In genomic region chr11:9900253-9900652, GRCh38 we compare ENCODE assay signal across 8 cellular contexts.
A peak's percentile ranks its signal among the peaks of the same experiment; 100 is the strongest.
DNase-seq lines count a peak whose midpoint lies in the region; ATAC-seq and TF ChIP-seq lines count a peak whose summit lies in the region.
"Not testable (repeated sequence)": the region's sequence is repeated elsewhere in the genome, so short reads cannot be mapped to it uniquely, and the experiment has no call there.

No MANE protein-coding gene starts in this region.

- POLR2A ChIA-PET in HEK293 (lab: Yijun Ruan, JAX) = not testable (repeated sequence)

- DNase-seq in CD1c-positive myeloid dendritic cell (ENCODE audit: extremely low spot score) (peak; percentile 50), NB4 (ENCODE audit: low read depth) (peak; percentile 44), astrocyte of the hippocampus (ENCODE audit: low read depth, low spot score) (peak; percentile 74), mesenchymal stem cell (peak; percentile 41), stromal cell of bone marrow (ENCODE audit: low read depth) (peak; percentile 50)

- H3K9ac ChIP-seq in mesenchymal stem cell (ENCODE audit: low read length) = peak overlapping the region; percentile 61

- not testable (repeated sequence) for H3K27ac ChIP-seq in HEK293 (ENCODE audit: extremely low read depth, low read depth, low read length)
- H3K27ac ChIP-seq in mesenchymal stem cell (ENCODE audit: low read length, poor library complexity, severe bottlenecking) = peak overlapping the region; percentile 62

- not testable (repeated sequence) for H3K23ac ChIP-seq in mesenchymal stem cell (ENCODE audit: low read length in 2 of 2)

- H4K91ac ChIP-seq in mesenchymal stem cell (ENCODE audit: low read length) = not testable (repeated sequence)

- not testable (repeated sequence) for H4K8ac ChIP-seq in mesenchymal stem cell (ENCODE audit: low read length)

- not testable (repeated sequence) for TF ChIP-seq CTCF in HEK293 (tag by site-specific recombination; IDR thresholded peaks at IDR 0.05); NB4 (IDR thresholded peaks at IDR 0.05; ENCODE audit: low read depth, low read length)

- H3K4me3 ChIP-seq in HEK293 (ENCODE audit: low read depth, low read length); NB4 (ENCODE audit: low read depth, low read length); mesenchymal stem cell (ENCODE audit: insufficient read depth in 1 of 2, low read depth in 1 of 2, low read length in 2 of 2): not testable (repeated sequence)

- not testable (repeated sequence) for H3K27me3 ChIP-seq in mesenchymal stem cell (ENCODE audit: control insufficient read depth in 1 of 2, insufficient read depth in 1 of 2, low read length in 2 of 2)

- peak; percentile 84 for ATAC-seq in SK-N-SH treated with all-trans-retinoic acid at 6 μM for 48 hours
- peak; percentile 90 for ATAC-seq in esophagus mucosa

- not testable (repeated sequence) for H3K4ac ChIP-seq in mesenchymal stem cell (ENCODE audit: low read depth in 1 of 2, low read length in 2 of 2)

- H3K14ac ChIP-seq in mesenchymal stem cell (ENCODE audit: low read length in 2 of 2) = not testable (repeated sequence)

- H3K36me3 ChIP-seq in HEK293 (ENCODE audit: control insufficient read depth in 2 of 2, insufficient read depth in 1 of 2, low read length in 2 of 2) = not testable (repeated sequence)
- peaks cover 2 to 13% of the 10 kb centered on the region in 2 experiments for H3K36me3 ChIP-seq in mesenchymal stem cell (ENCODE audit: control insufficient read depth in 1 of 2, insufficient read depth in 2 of 2, low read depth in 1 of 2, low read length in 2 of 2)

- H2BK12ac ChIP-seq in mesenchymal stem cell (ENCODE audit: low read length in 2 of 2) = not testable (repeated sequence)

- H2BK5ac ChIP-seq in mesenchymal stem cell (ENCODE audit: low read depth, low read length, poor library complexity, severe bottlenecking) = not testable (repeated sequence)

- not testable (repeated sequence) for H2AFZ ChIP-seq in mesenchymal stem cell (ENCODE audit: low read depth, low read length)

- 64% methylated on average over 7 of the region's 8 CpGs for WGBS in mesenchymal stem cell

- H2BK120ac ChIP-seq in mesenchymal stem cell (ENCODE audit: low read depth, low read length) = not testable (repeated sequence)

- not testable (repeated sequence) for TF ChIP-seq POLR2A in NB4 (IDR thresholded peaks at IDR 0.05; ENCODE audit: extremely low read depth, insufficient read length)

- H3K4me1 ChIP-seq in HEK293 (ENCODE audit: control insufficient read depth, insufficient read depth, low read length); mesenchymal stem cell (ENCODE audit: control insufficient read depth, insufficient read depth, low read depth, low read length): not testable (repeated sequence)

- H2BK15ac ChIP-seq in mesenchymal stem cell (ENCODE audit: low read depth, poor library complexity, severe bottlenecking) = not testable (repeated sequence)

- H3K79me1 ChIP-seq in mesenchymal stem cell (replicated peaks; ENCODE audit: low read length, poor library complexity, severe bottlenecking) = not testable (repeated sequence)

- H3K9me3 ChIP-seq in HEK293 (ENCODE audit: control insufficient read depth, insufficient read depth, low read depth, low read length); mesenchymal stem cell (ENCODE audit: control insufficient read depth, low read length): not testable (repeated sequence)

- not testable (repeated sequence) for H2AK5ac ChIP-seq in mesenchymal stem cell (ENCODE audit: low read length, severe bottlenecking)

- not testable (repeated sequence) for H3K4me2 ChIP-seq in mesenchymal stem cell (ENCODE audit: low read length, poor library complexity, severe bottlenecking)

- CTCF ChIA-PET in HEK293 (lab: Yijun Ruan, JAX) = not testable (repeated sequence)

- not testable (repeated sequence) for H3K18ac ChIP-seq in mesenchymal stem cell (ENCODE audit: low read depth in 1 of 2, low read length in 2 of 2)

TF ChIP-seq in HEK293, 187 proteins besides CTCF, POLR2A, EP300 and RAD21:
- TF ChIP-seq KLF1 (tag by site-specific recombination; IDR thresholded peaks at IDR 0.05) (peak; percentile 90), SP2 (tag by site-specific recombination; IDR thresholded peaks at IDR 0.05) (peak; percentile 18; the same call in 1 of the 2 replicates), ZNF600 (tag by site-specific recombination; IDR thresholded peaks at IDR 0.05) (0 out of 2 replicates have a peak, but pooled peaks have one; percentile 41)
- TF ChIP-seq, protein P1, sequence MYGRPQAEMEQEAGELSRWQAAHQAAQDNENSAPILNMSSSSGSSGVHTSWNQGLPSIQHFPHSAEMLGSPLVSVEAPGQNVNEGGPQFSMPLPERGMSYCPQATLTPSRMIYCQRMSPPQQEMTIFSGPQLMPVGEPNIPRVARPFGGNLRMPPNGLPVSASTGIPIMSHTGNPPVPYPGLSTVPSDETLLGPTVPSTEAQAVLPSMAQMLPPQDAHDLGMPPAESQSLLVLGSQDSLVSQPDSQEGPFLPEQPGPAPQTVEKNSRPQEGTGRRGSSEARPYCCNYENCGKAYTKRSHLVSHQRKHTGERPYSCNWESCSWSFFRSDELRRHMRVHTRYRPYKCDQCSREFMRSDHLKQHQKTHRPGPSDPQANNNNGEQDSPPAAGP (tag by site-specific recombination; IDR thresholded peaks at IDR 0.05) = 0 out of 2 replicates have a peak, but pooled peaks have one; percentile 20
